ENCODE assay signal across 13 cellular contexts in genomic region chr10:103507235-103508191, GRCh38. TPM values are rescaled to one million over a fixed set of nuclear protein-coding genes. Genes with fewer than 3 reads are reported as not detected.
A peak's percentile ranks its signal among the peaks of the same experiment; 100 is the strongest.
DNase-seq lines count a peak whose midpoint lies in the region; ATAC-seq and TF ChIP-seq lines count a peak whose summit lies in the region.
"Had no signal": no experiment of that assay in that cellular context is flagged by ENCODE, and none has a peak within 500 bp of the region (broad histone marks: within the 10 kb centered on the region; RNA-seq: fewer than 3 reads in every experiment).

No MANE protein-coding gene starts in this region.

- H3K9me3 ChIP-seq in RWPE2 (ENCODE audit: severe bottlenecking), result no peaks in the 10 kb centered on the region
- H3K9me3 ChIP-seq: right lobe of liver had no signal

- H3K36me3 ChIP-seq in RWPE2 (ENCODE audit: low read depth), result no peaks in the 10 kb centered on the region
- H3K36me3 ChIP-seq: right lobe of liver had no signal

- TF ChIP-seq CTCF in NB4 (IDR thresholded peaks at IDR 0.05; ENCODE audit: low read depth, low read length), result peak; percentile 8
- TF ChIP-seq CTCF in RWPE2 (IDR thresholded peaks at IDR 0.05; ENCODE audit: poor library complexity, severe bottlenecking), result no peak
- TF ChIP-seq CTCF in omental fat pad (IDR thresholded peaks at IDR 0.05), result no peak

- H3K4me3 ChIP-seq in NB4 (ENCODE audit: low read depth, low read length), result no peak overlapping the region
- no peak overlapping the region for H3K4me3 ChIP-seq in RWPE2 (ENCODE audit: severe bottlenecking)
- H3K4me3 ChIP-seq: right lobe of liver had no signal

- no peak overlapping the region for H3K27ac ChIP-seq in RWPE2 (ENCODE audit: poor library complexity, severe bottlenecking)
- H3K27ac ChIP-seq: right lobe of liver had no signal

- TF ChIP-seq POLR2A in NB4 (IDR thresholded peaks at IDR 0.05; ENCODE audit: extremely low read depth, insufficient read length), result no peak

- peaks cover 5% of the 10 kb centered on the region for H3K4me1 ChIP-seq in RWPE2 (ENCODE audit: insufficient read depth, poor library complexity, severe bottlenecking)
- H3K4me1 ChIP-seq: right lobe of liver had no signal

- ATAC-seq in RWPE2 (ENCODE audit: low read depth) (no peak), GM18520 (IDR thresholded peaks at IDR 0.05; ENCODE audit: unreplicated experiment) (no peak), omental fat pad (ENCODE audit: low FRiP score) (no peak)
- ATAC-seq: right lobe of liver had no signal

- peak; percentile 95 for DNase-seq in DMS153 treated with DMSO at 0.1 percent for 48 hours (lab: John Stamatoyannopoulos, UW; ENCODE audit: unreplicated experiment)
- DNase-seq in NB4 (ENCODE audit: low read depth), result peak; percentile 21
- peak; percentile 48 for DNase-seq in RWPE2 (ENCODE audit: low spot score)
- DNase-seq in mesenteric fat pad (ENCODE audit: low spot score), result peak; percentile 72
- DNase-seq in C1 segment of cervical spinal cord (lab: John Stamatoyannopoulos, UW), result no peak
- no peak for DNase-seq in omental fat pad (ENCODE audit: low spot score)
- no peak for DNase-seq in cerebellum (ENCODE audit: low spot score)
- DNase-seq: activated CD4-positive, alpha-beta T cell treated with anti-CD3 and anti-CD28 coated beads, Interleukin-2, amount 10 ng/mL, durations not matched to agents 24 days and 14 days; activated naive CD4-positive, alpha-beta T cell treated with anti-CD3 and anti-CD28 coated beads for 36 hours; NCI-H82 had no signal

- H3K27me3 ChIP-seq in RWPE2 (ENCODE audit: insufficient read depth, poor library complexity, severe bottlenecking), result no peaks in the 10 kb centered on the region
- H3K27me3 ChIP-seq: right lobe of liver had no signal

RNA-seq across cellular contexts. Expression of gene NEURL1, which starts 14.0 kb away (rescaled TPM):
- total RNA-seq in mesenteric fat pad (0.13 TPM), omental fat pad (under 1 TPM in 2 of 4 donors, not detected in 2; 0.12 to 0.13 TPM), cerebellum (16.8 TPM)

RNA-seq across cellular contexts. Expression of gene CALHM3, which starts 28.5 kb away (rescaled TPM):
- total RNA-seq in mesenteric fat pad (not detected), omental fat pad (not detected), cerebellum (not detected)
- total RNA-seq: activated CD4-positive, alpha-beta T cell treated with anti-CD3 and anti-CD28 coated beads, Interleukin-2, amount 10 ng/mL, durations not matched to agents 24 days and 14 days; activated naive CD4-positive, alpha-beta T cell treated with anti-CD3 and anti-CD28 coated beads for 36 hours; dermis microvascular lymphatic vessel endothelial cell; right lobe of liver had no signal

RNA-seq across cellular contexts. Expression of gene CALHM1, which starts 48.8 kb away (rescaled TPM):
- not detected for total RNA-seq in mesenteric fat pad
- total RNA-seq in omental fat pad, result not detected
- total RNA-seq in cerebellum, result not detected
- total RNA-seq: activated CD4-positive, alpha-beta T cell treated with anti-CD3 and anti-CD28 coated beads, Interleukin-2, amount 10 ng/mL, durations not matched to agents 24 days and 14 days; activated naive CD4-positive, alpha-beta T cell treated with anti-CD3 and anti-CD28 coated beads for 36 hours; dermis microvascular lymphatic vessel endothelial cell; right lobe of liver had no signal

RNA-seq across cellular contexts. Expression of gene CALHM2, which starts 55.3 kb away (rescaled TPM):
- total RNA-seq in mesenteric fat pad, result 40.3 TPM
- total RNA-seq in omental fat pad, result 100 to 1,000 TPM in 1 of 4 donors, 10 to 100 TPM in 3; 63.5 to 113 (median 74.9) TPM
- total RNA-seq in cerebellum, result 4.9 TPM

Comparison
In these comparisons a context has a peak if more than half of its experiments do, and no peak if none do; other contexts are left out.
1. DNase-seq: peak in DMS153 treated with DMSO at 0.1 percent for 48 hours (single experiment), NB4 (single experiment), RWPE2 (single experiment) and mesenteric fat pad (single experiment); none in C1 segment of cervical spinal cord (0 of 14), omental fat pad (single experiment) and cerebellum (single experiment).
2. RNA of gene NEURL1, which starts 14.0 kb away (total RNA-seq): 16.8 TPM in cerebellum (single experiment); 0.13 TPM in mesenteric fat pad (single experiment) and 0.12 to 0.13 TPM in omental fat pad; every median in the first group is over 10 times any median in the second.